1 cellular context compared by ENCODE assay signal in the genomic region with DNA sequence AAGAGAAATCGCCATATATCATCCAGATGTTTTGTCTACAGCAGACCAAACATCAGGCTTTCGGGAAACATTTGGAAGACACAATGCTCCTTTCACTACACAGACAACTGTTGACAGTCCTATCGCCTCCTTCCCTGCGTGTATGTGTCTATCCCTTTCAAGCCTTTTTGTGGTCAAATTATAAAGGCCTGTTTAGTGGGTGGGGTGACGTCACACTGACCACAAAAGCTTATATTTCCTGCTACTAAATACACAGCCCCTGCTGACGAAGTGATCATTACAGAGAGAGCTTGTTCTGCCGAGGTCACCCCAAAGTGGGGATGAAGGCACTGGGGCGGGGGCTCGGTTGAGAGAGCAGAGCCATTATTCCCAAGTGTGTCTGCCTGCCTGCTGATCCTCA.
TF ChIP-seq lines count a peak whose summit lies in the region.

No MANE protein-coding gene starts in this region.

TF ChIP-seq in HEK293, 187 proteins besides CTCF, POLR2A, EP300 and RAD21 (continued from another document and continues in another):
- TF ChIP-seq, protein P1, sequence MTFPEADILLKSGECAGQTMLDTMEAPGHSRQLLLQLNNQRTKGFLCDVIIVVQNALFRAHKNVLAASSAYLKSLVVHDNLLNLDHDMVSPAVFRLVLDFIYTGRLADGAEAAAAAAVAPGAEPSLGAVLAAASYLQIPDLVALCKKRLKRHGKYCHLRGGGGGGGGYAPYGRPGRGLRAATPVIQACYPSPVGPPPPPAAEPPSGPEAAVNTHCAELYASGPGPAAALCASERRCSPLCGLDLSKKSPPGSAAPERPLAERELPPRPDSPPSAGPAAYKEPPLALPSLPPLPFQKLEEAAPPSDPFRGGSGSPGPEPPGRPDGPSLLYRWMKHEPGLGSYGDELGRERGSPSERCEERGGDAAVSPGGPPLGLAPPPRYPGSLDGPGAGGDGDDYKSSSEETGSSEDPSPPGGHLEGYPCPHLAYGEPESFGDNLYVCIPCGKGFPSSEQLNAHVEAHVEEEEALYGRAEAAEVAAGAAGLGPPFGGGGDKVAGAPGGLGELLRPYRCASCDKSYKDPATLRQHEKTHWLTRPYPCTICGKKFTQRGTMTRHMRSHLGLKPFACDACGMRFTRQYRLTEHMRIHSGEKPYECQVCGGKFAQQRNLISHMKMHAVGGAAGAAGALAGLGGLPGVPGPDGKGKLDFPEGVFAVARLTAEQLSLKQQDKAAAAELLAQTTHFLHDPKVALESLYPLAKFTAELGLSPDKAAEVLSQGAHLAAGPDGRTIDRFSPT (tag by site-specific recombination; IDR thresholded peaks at IDR 0.05): no peak; the same call in 1 of the 2 replicates
- TF ChIP-seq ZNF701 (tag by site-specific recombination; IDR thresholded peaks at IDR 0.05): no peak
- peak; percentile 38; the same call in 1 of the 2 replicates for TF ChIP-seq ZNF600 (tag by site-specific recombination; IDR thresholded peaks at IDR 0.05)
- 0 out of 2 replicates have a peak, but pooled peaks have one; percentile 32 for TF ChIP-seq ZNF223 (tag by site-specific recombination; IDR thresholded peaks at IDR 0.05)
- no peak for TF ChIP-seq ZNF404 (tag by site-specific recombination; IDR thresholded peaks at IDR 0.05)
- TF ChIP-seq KLF1 (tag by site-specific recombination; IDR thresholded peaks at IDR 0.05): no peak
- TF ChIP-seq, protein P2, sequence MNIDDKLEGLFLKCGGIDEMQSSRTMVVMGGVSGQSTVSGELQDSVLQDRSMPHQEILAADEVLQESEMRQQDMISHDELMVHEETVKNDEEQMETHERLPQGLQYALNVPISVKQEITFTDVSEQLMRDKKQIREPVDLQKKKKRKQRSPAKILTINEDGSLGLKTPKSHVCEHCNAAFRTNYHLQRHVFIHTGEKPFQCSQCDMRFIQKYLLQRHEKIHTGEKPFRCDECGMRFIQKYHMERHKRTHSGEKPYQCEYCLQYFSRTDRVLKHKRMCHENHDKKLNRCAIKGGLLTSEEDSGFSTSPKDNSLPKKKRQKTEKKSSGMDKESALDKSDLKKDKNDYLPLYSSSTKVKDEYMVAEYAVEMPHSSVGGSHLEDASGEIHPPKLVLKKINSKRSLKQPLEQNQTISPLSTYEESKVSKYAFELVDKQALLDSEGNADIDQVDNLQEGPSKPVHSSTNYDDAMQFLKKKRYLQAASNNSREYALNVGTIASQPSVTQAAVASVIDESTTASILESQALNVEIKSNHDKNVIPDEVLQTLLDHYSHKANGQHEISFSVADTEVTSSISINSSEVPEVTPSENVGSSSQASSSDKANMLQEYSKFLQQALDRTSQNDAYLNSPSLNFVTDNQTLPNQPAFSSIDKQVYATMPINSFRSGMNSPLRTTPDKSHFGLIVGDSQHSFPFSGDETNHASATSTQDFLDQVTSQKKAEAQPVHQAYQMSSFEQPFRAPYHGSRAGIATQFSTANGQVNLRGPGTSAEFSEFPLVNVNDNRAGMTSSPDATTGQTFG (tag by site-specific recombination; IDR thresholded peaks at IDR 0.05; ENCODE audit: borderline replicate concordance): no peak
- TF ChIP-seq ZNF776 (tag by site-specific recombination; IDR thresholded peaks at IDR 0.05; ENCODE audit: borderline replicate concordance): no peak
- TF ChIP-seq ZNF341 (tag by site-specific recombination; IDR thresholded peaks at IDR 0.05; ENCODE audit: low read depth): no peak
- TF ChIP-seq ZNF37A (tag by site-specific recombination; IDR thresholded peaks at IDR 0.05): no peak
- TF ChIP-seq, protein P3, sequence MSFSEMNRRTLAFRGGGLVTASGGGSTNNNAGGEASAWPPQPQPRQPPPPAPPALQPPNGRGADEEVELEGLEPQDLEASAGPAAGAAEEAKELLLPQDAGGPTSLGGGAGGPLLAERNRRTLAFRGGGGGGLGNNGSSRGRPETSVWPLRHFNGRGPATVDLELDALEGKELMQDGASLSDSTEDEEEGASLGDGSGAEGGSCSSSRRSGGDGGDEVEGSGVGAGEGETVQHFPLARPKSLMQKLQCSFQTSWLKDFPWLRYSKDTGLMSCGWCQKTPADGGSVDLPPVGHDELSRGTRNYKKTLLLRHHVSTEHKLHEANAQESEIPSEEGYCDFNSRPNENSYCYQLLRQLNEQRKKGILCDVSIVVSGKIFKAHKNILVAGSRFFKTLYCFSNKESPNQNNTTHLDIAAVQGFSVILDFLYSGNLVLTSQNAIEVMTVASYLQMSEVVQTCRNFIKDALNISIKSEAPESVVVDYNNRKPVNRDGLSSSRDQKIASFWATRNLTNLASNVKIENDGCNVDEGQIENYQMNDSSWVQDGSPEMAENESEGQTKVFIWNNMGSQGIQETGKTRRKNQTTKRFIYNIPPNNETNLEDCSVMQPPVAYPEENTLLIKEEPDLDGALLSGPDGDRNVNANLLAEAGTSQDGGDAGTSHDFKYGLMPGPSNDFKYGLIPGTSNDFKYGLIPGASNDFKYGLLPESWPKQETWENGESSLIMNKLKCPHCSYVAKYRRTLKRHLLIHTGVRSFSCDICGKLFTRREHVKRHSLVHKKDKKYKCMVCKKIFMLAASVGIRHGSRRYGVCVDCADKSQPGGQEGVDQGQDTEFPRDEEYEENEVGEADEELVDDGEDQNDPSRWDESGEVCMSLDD (tag by site-specific recombination; IDR thresholded peaks at IDR 0.05): no peak
- TF ChIP-seq BCL11A (tag by site-specific recombination; IDR thresholded peaks at IDR 0.05; ENCODE audit: low read depth): no peak
- TF ChIP-seq, protein P4, sequence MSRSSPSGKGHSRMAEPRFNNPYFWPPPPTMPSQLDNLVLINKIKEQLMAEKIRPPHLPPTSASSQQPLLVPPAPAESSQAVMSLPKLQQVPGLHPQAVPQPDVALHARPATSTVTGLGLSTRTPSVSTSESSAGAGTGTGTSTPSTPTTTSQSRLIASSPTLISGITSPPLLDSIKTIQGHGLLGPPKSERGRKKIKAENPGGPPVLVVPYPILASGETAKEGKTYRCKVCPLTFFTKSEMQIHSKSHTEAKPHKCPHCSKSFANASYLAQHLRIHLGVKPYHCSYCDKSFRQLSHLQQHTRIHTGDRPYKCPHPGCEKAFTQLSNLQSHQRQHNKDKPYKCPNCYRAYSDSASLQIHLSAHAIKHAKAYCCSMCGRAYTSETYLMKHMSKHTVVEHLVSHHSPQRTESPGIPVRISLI (tag by site-specific recombination; IDR thresholded peaks at IDR 0.05): no peak
- TF ChIP-seq, protein P5, sequence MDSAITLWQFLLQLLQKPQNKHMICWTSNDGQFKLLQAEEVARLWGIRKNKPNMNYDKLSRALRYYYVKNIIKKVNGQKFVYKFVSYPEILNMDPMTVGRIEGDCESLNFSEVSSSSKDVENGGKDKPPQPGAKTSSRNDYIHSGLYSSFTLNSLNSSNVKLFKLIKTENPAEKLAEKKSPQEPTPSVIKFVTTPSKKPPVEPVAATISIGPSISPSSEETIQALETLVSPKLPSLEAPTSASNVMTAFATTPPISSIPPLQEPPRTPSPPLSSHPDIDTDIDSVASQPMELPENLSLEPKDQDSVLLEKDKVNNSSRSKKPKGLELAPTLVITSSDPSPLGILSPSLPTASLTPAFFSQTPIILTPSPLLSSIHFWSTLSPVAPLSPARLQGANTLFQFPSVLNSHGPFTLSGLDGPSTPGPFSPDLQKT (IDR thresholded peaks at IDR 0.05; ENCODE audit: borderline replicate concordance, low read depth, low read length): no peak
- TF ChIP-seq, protein P6, sequence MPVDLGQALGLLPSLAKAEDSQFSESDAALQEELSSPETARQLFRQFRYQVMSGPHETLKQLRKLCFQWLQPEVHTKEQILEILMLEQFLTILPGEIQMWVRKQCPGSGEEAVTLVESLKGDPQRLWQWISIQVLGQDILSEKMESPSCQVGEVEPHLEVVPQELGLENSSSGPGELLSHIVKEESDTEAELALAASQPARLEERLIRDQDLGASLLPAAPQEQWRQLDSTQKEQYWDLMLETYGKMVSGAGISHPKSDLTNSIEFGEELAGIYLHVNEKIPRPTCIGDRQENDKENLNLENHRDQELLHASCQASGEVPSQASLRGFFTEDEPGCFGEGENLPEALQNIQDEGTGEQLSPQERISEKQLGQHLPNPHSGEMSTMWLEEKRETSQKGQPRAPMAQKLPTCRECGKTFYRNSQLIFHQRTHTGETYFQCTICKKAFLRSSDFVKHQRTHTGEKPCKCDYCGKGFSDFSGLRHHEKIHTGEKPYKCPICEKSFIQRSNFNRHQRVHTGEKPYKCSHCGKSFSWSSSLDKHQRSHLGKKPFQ (tag by site-specific recombination; IDR thresholded peaks at IDR 0.05): no peak
- no peak for TF ChIP-seq ZNF658 (tag by site-specific recombination; IDR thresholded peaks at IDR 0.05)
- no peak for TF ChIP-seq ZNF670 (tag by site-specific recombination; IDR thresholded peaks at IDR 0.05; ENCODE audit: low read depth)
- no peak for TF ChIP-seq ZNF146 (tag by site-specific recombination; IDR thresholded peaks at IDR 0.05)
- TF ChIP-seq, protein P7, sequence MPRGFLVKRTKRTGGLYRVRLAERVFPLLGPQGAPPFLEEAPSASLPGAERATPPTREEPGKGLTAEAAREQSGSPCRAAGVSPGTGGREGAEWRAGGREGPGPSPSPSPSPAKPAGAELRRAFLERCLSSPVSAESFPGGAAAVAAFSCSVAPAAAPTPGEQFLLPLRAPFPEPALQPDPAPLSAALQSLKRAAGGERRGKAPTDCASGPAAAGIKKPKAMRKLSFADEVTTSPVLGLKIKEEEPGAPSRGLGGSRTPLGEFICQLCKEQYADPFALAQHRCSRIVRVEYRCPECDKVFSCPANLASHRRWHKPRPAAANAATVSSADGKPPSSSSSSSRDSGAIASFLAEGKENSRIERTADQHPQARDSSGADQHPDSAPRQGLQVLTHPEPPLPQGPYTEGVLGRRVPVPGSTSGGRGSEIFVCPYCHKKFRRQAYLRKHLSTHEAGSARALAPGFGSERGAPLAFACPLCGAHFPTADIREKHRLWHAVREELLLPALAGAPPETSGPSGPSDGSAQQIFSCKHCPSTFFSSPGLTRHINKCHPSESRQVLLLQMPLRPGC (tag by site-specific recombination; IDR thresholded peaks at IDR 0.05): 0 out of 2 replicates have a peak, but pooled peaks have one; percentile 37
- TF ChIP-seq YY1 (tag by site-specific recombination; IDR thresholded peaks at IDR 0.05): no peak
- no peak for TF ChIP-seq ZNF521 (tag by site-specific recombination; IDR thresholded peaks at IDR 0.05)
- TF ChIP-seq ZNF621 (tag by site-specific recombination; IDR thresholded peaks at IDR 0.05): no peak
- TF ChIP-seq ZNF544 (tag by site-specific recombination; IDR thresholded peaks at IDR 0.05): no peak
- TF ChIP-seq, protein P8, sequence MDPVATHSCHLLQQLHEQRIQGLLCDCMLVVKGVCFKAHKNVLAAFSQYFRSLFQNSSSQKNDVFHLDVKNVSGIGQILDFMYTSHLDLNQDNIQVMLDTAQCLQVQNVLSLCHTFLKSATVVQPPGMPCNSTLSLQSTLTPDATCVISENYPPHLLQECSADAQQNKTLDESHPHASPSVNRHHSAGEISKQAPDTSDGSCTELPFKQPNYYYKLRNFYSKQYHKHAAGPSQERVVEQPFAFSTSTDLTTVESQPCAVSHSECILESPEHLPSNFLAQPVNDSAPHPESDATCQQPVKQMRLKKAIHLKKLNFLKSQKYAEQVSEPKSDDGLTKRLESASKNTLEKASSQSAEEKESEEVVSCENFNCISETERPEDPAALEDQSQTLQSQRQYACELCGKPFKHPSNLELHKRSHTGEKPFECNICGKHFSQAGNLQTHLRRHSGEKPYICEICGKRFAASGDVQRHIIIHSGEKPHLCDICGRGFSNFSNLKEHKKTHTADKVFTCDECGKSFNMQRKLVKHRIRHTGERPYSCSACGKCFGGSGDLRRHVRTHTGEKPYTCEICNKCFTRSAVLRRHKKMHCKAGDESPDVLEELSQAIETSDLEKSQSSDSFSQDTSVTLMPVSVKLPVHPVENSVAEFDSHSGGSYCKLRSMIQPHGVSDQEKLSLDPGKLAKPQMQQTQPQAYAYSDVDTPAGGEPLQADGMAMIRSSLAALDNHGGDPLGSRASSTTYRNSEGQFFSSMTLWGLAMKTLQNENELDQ (tag by site-specific recombination; IDR thresholded peaks at IDR 0.05; ENCODE audit: low read depth): no peak
- no peak for TF ChIP-seq ZNF155 (tag by site-specific recombination; IDR thresholded peaks at IDR 0.05)
- TF ChIP-seq YY2 (tag by site-specific recombination; IDR thresholded peaks at IDR 0.05): no peak
- TF ChIP-seq KLF10 (tag by site-specific recombination; IDR thresholded peaks at IDR 0.05): 0 out of 2 replicates have a peak, but pooled peaks have one; percentile 15
- TF ChIP-seq ZSCAN30 (tag by site-specific recombination; IDR thresholded peaks at IDR 0.05): no peak
- TF ChIP-seq, protein P9, sequence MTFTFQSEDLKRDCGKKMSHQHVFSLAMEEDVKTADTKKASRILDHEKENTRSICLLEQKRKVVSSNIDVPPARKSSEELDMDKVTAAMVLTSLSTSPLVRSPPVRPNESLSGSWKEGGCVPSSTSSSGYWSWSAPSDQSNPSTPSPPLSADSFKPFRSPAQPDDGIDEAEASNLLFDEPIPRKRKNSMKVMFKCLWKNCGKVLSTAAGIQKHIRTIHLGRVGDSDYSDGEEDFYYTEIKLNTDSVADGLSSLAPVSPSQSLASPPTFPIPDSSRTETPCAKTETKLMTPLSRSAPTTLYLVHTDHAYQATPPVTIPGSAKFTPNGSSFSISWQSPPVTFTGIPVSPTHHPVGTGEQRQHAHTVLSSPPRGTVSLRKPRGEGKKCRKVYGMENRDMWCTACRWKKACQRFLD (tag by site-specific recombination; IDR thresholded peaks at IDR 0.05): no peak
- no peak for TF ChIP-seq ZSCAN16 (tag by site-specific recombination; IDR thresholded peaks at IDR 0.05)
- no peak for TF ChIP-seq HOXD13 (CRISPR knock-in tag; IDR thresholded peaks at IDR 0.05; ENCODE audit: borderline replicate concordance)
- TF ChIP-seq, protein P10, sequence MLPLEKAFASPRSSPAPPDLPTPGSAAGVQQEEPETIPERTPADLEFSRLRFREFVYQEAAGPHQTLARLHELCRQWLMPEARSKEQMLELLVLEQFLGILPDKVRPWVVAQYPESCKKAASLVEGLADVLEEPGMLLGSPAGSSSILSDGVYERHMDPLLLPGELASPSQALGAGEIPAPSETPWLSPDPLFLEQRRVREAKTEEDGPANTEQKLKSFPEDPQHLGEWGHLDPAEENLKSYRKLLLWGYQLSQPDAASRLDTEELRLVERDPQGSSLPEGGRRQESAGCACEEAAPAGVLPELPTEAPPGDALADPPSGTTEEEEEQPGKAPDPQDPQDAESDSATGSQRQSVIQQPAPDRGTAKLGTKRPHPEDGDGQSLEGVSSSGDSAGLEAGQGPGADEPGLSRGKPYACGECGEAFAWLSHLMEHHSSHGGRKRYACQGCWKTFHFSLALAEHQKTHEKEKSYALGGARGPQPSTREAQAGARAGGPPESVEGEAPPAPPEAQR (tag by site-specific recombination; IDR thresholded peaks at IDR 0.05): no peak
- TF ChIP-seq ZNF596 (tag by site-specific recombination; IDR thresholded peaks at IDR 0.05): peak; percentile 53; the same call in 1 of the 2 replicates
- TF ChIP-seq, protein P11, sequence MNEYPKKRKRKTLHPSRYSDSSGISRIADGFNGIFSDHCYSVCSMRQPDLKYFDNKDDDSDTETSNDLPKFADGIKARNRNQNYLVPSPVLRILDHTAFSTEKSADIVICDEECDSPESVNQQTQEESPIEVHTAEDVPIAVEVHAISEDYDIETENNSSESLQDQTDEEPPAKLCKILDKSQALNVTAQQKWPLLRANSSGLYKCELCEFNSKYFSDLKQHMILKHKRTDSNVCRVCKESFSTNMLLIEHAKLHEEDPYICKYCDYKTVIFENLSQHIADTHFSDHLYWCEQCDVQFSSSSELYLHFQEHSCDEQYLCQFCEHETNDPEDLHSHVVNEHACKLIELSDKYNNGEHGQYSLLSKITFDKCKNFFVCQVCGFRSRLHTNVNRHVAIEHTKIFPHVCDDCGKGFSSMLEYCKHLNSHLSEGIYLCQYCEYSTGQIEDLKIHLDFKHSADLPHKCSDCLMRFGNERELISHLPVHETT (tag by site-specific recombination; IDR thresholded peaks at IDR 0.05): peak; percentile 69; the same call in 1 of the 2 replicates
- no peak for TF ChIP-seq ZNF19 (tag by site-specific recombination; IDR thresholded peaks at IDR 0.05; ENCODE audit: low read depth)
- TF ChIP-seq ZNF335 (tag by site-specific recombination; conservative IDR thresholded peaks at IDR 0.05): no peak; the same call in 1 of the 2 replicates
- TF ChIP-seq ZNF248 (tag by site-specific recombination; IDR thresholded peaks at IDR 0.05): no peak
- TF ChIP-seq HOXA7 (CRISPR knock-in tag; IDR thresholded peaks at IDR 0.05; ENCODE audit: borderline replicate concordance): no peak
